30 cellular contexts compared by ENCODE assay signal in the genomic region with DNA sequence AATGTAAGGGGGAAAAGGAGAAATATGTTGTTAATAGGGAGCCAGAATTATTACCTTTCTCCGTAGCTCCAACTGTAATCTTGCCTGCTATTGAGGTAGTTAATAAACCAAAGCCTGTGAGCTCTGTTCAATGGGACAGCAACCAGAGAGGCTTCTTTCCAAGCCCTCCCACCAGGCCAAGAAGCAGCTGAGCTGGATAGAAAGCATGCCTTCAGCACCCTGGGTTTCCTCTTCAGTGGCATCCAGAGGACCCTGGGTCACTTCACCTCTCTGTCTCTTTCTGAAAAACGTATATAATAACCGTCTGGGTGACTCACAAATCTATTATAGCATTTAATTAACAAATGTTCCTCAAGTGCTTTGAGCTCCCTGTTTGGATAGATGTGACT.
DNase-seq lines count a peak whose midpoint lies in the region; ATAC-seq and TF ChIP-seq lines count a peak whose summit lies in the region.
"Had no signal": no experiment of that assay in that cellular context is flagged by ENCODE, and none has a peak within 500 bp of the region (broad histone marks: within the 10 kb centered on the region; RNA-seq: fewer than 3 reads in every experiment).

No MANE protein-coding gene starts in this region.

- no peaks in the 10 kb centered on the region for H3K27me3 Mint-ChIP-seq in activated B cell treated with CpG ODN at 0.5 μM for 24 hours
- H3K27me3 Mint-ChIP-seq in activated naive CD4-positive, alpha-beta T cell treated with anti-CD3 and anti-CD28 coated beads, Interleukin-2, amount 10 ng/mL, durations not matched to agents 7 days and 5 days = no peaks in the 10 kb centered on the region
- H3K27me3 Mint-ChIP-seq: activated CD8-positive, alpha-beta T cell treated with anti-CD3 and anti-CD28 coated beads for 36 hours; activated naive CD4-positive, alpha-beta T cell treated with anti-CD3 and anti-CD28 coated beads, Interleukin-2, amount 50 U/mL, for 24 hours; brain had no signal

- H3K4me2 ChIP-seq in OCI-LY1 (ENCODE audit: low read length) = no peak overlapping the region

- H4K20me1 ChIP-seq in OCI-LY1 (ENCODE audit: insufficient read depth, low read length) = no peaks in the 10 kb centered on the region

- peaks cover 37% of the 10 kb centered on the region for H3K4me1 Mint-ChIP-seq in activated B cell treated with CpG ODN at 0.5 μM for 24 hours
- H3K4me1 Mint-ChIP-seq in activated naive CD4-positive, alpha-beta T cell treated with anti-CD3 and anti-CD28 coated beads, Interleukin-2, amount 10 ng/mL, durations not matched to agents 7 days and 5 days = no peaks in the 10 kb centered on the region

- H3K9me3 ChIP-seq in OCI-LY1 (ENCODE audit: low read length) (no peaks in the 10 kb centered on the region), muscle layer of colon (ENCODE audit: low read length) (no peaks in the 10 kb centered on the region)
- H3K9me3 ChIP-seq: gastrocnemius medialis, right atrium auricular region, SJSA1, tibial nerve had no signal

- no peak overlapping the region for H2AFZ ChIP-seq in OCI-LY1 (ENCODE audit: low read length)

- ATAC-seq in activated B cell treated with CpG ODN at 0.5 μM for 24 hours (ENCODE audit: low read depth) = no peak
- ATAC-seq in HG03139 (IDR thresholded peaks at IDR 0.05; ENCODE audit: unreplicated experiment) = no peak
- no peak for ATAC-seq in GM18867 (IDR thresholded peaks at IDR 0.05; ENCODE audit: unreplicated experiment)
- ATAC-seq: activated CD8-positive, alpha-beta T cell treated with anti-CD3 and anti-CD28 coated beads for 36 hours had no signal

- H3K27ac Mint-ChIP-seq in activated B cell treated with CpG ODN at 0.5 μM for 24 hours = peak overlapping the region; percentile 82
- no peak overlapping the region for H3K27ac Mint-ChIP-seq in activated naive CD4-positive, alpha-beta T cell treated with anti-CD3 and anti-CD28 coated beads, Interleukin-2, amount 10 ng/mL, durations not matched to agents 7 days and 5 days
- H3K27ac Mint-ChIP-seq: activated CD8-positive, alpha-beta T cell treated with anti-CD3 and anti-CD28 coated beads for 36 hours; activated naive CD4-positive, alpha-beta T cell treated with anti-CD3 and anti-CD28 coated beads, Interleukin-2, amount 50 U/mL, for 24 hours; T-helper 1 cell treated with Interleukin-12 subunit alpha and Interleukin-12 subunit beta and Interleukin-4 antibody, amounts not matched to agents 30 μg/mL and 1 μg/mL, for 36 hours had no signal

- H3K4me3 ChIP-seq in OCI-LY1 (ENCODE audit: low read depth, low read length, poor library complexity, severe bottlenecking) (no peak overlapping the region), muscle layer of colon (ENCODE audit: low read depth in 1 of 2, low read length in 2 of 2) (no peak overlapping the region)
- H3K4me3 ChIP-seq: gastrocnemius medialis, lung, right atrium auricular region, SJSA1, tibial nerve had no signal

- no peaks in the 10 kb centered on the region; the same call in 1 of the 2 replicates for H3F3A ChIP-seq in OCI-LY1 (ENCODE audit: insufficient read depth, low read length)

- TF ChIP-seq CTCF in OCI-LY1 (IDR thresholded peaks at IDR 0.05; ENCODE audit: low read length) (no peak), activated B cell treated with CpG ODN at 0.5 μM for 24 hours (IDR thresholded peaks at IDR 0.05) (no peak)

- no peak overlapping the region for H3K9ac ChIP-seq in OCI-LY1 (ENCODE audit: low read length)
- H3K9ac ChIP-seq in muscle layer of colon (ENCODE audit: low read length) = no peak overlapping the region

- H3K36me3 ChIP-seq in OCI-LY1 (ENCODE audit: insufficient read depth, low read length) = peaks cover 51% of the 10 kb centered on the region
- no peaks in the 10 kb centered on the region for H3K36me3 ChIP-seq in muscle layer of colon (ENCODE audit: insufficient read depth, low read length)
- H3K36me3 ChIP-seq: gastrocnemius medialis, right atrium auricular region, tibial nerve had no signal

- H3K9me2 ChIP-seq in OCI-LY1 (ENCODE audit: low read depth, low read length) = no peaks in the 10 kb centered on the region

- H3K9me3 Mint-ChIP-seq in activated B cell treated with CpG ODN at 0.5 μM for 24 hours = no peaks in the 10 kb centered on the region
- H3K9me3 Mint-ChIP-seq in activated naive CD4-positive, alpha-beta T cell treated with anti-CD3 and anti-CD28 coated beads, Interleukin-2, amount 10 ng/mL, durations not matched to agents 7 days and 5 days = no peaks in the 10 kb centered on the region
- H3K9me3 Mint-ChIP-seq: activated CD8-positive, alpha-beta T cell treated with anti-CD3 and anti-CD28 coated beads for 36 hours; activated naive CD4-positive, alpha-beta T cell treated with anti-CD3 and anti-CD28 coated beads, Interleukin-2, amount 50 U/mL, for 24 hours; brain; neural crest cell; T-helper 1 cell treated with Interleukin-12 subunit alpha and Interleukin-12 subunit beta and Interleukin-4 antibody, amounts not matched to agents 30 μg/mL and 1 μg/mL, for 36 hours had no signal

- POLR2A ChIA-PET in activated B cell treated with CpG ODN at 0.5 μM for 24 hours (lab: Charles Lee) = interaction anchor here (0.6 to 2.7 kb wide), 13 partner anchors 8 to 834 kb away, joined by 3 to 10 read pairs (median 5); a partner anchor contains a TSS

- peaks cover 57% of the 10 kb centered on the region for H3K4me1 ChIP-seq in OCI-LY1 (ENCODE audit: insufficient read depth, low read length, severe bottlenecking)
- H3K4me1 ChIP-seq in muscle layer of colon (ENCODE audit: insufficient read depth, low read length) = peaks cover 46% of the 10 kb centered on the region

- peaks cover 23% of the 10 kb centered on the region for H3K36me3 Mint-ChIP-seq in activated B cell treated with CpG ODN at 0.5 μM for 24 hours (ENCODE audit: low read depth)
- peaks cover 1% of the 10 kb centered on the region for H3K36me3 Mint-ChIP-seq in activated naive CD4-positive, alpha-beta T cell treated with anti-CD3 and anti-CD28 coated beads, Interleukin-2, amount 10 ng/mL, durations not matched to agents 7 days and 5 days
- H3K36me3 Mint-ChIP-seq: activated naive CD4-positive, alpha-beta T cell treated with anti-CD3 and anti-CD28 coated beads, Interleukin-2, amount 50 U/mL, for 24 hours; brain had no signal

- H3K27ac ChIP-seq in OCI-LY1 (ENCODE audit: low read depth, low read length, poor library complexity, severe bottlenecking) (peak overlapping the region; percentile 47), muscle layer of colon (ENCODE audit: low read depth, low read length) (peak overlapping the region; percentile 31)
- H3K27ac ChIP-seq: C4-2B, RWPE1, SJSA1, tibial nerve had no signal

- no peak overlapping the region for H3K4me3 Mint-ChIP-seq in activated B cell treated with CpG ODN at 0.5 μM for 24 hours
- H3K4me3 Mint-ChIP-seq in activated naive CD4-positive, alpha-beta T cell treated with anti-CD3 and anti-CD28 coated beads, Interleukin-2, amount 10 ng/mL, durations not matched to agents 7 days and 5 days = no peak overlapping the region
- H3K4me3 Mint-ChIP-seq: activated CD8-positive, alpha-beta T cell treated with anti-CD3 and anti-CD28 coated beads for 36 hours; activated naive CD4-positive, alpha-beta T cell treated with anti-CD3 and anti-CD28 coated beads, Interleukin-2, amount 50 U/mL, for 24 hours; brain; neural crest cell; T-helper 1 cell treated with Interleukin-12 subunit alpha and Interleukin-12 subunit beta and Interleukin-4 antibody, amounts not matched to agents 30 μg/mL and 1 μg/mL, for 36 hours had no signal

- DNase-seq in activated B cell treated with CpG ODN at 0.5 μM for 24 hours = no peak
- DNase-seq in activated naive CD4-positive, alpha-beta T cell treated with anti-CD3 and anti-CD28 coated beads, Interleukin-2, amount 10 ng/mL, durations not matched to agents 7 days and 5 days = no peak
- no peak for DNase-seq in HT-29 (ENCODE audit: low spot score)
- DNase-seq: activated CD4-positive, alpha-beta T cell treated with anti-CD3 and anti-CD28 coated beads for 1 hour; activated CD8-positive, alpha-beta memory T cell treated with anti-CD3 and anti-CD28 coated beads, Interleukin-2, amount 50 U/mL, for 48 hours; activated CD8-positive, alpha-beta T cell treated with anti-CD3 and anti-CD28 coated beads for 36 hours; amniotic stem cell; COR-L47; DMS79; gastrocnemius medialis; GDM1; NCI-H1048; NCI-H1694; NCI-H446 treated with DMSO at 0.1 percent for 48 hours; OCI-M1; stimulated activated CD8-positive, alpha-beta memory T cell treated with anti-CD3 and anti-CD28 coated beads, Interleukin-4, amount 100 ng/mL, for 48 hours had no signal

- H3K27me3 ChIP-seq in OCI-LY1 (ENCODE audit: insufficient read depth, low read length) = no peaks in the 10 kb centered on the region
- H3K27me3 ChIP-seq in muscle layer of colon (ENCODE audit: control insufficient read depth in 1 of 2, insufficient read depth in 2 of 2, low read length in 2 of 2) = no peaks in the 10 kb centered on the region
- H3K27me3 ChIP-seq: gastrocnemius medialis, right atrium auricular region, SJSA1, tibial nerve had no signal

- CTCF ChIA-PET in activated B cell treated with CpG ODN at 0.5 μM for 24 hours (lab: Charles Lee) = interaction anchor here (0.6 to 3.4 kb wide), 11 partner anchors 10 to 834 kb away, joined by 3 to 22 read pairs (median 5); no protein-coding TSS in a partner anchor
- CTCF ChIA-PET in activated naive CD4-positive, alpha-beta T cell treated with anti-CD3 and anti-CD28 coated beads, Interleukin-2, amount 10 ng/mL, durations not matched to agents 7 days and 5 days (lab: Charles Lee) = interaction anchor here (0.7 kb wide), 1 partner anchor 20 kb away, joined by 3 read pairs; no protein-coding TSS in a partner anchor

- H3K79me2 ChIP-seq in OCI-LY1 (ENCODE audit: insufficient read depth, low read length) = no peaks in the 10 kb centered on the region

- intact Hi-C loops in activated B cell treated with CpG ODN at 0.5 μM for 24 hours (cut with micrococcal nuclease) = no loop called here
